Comparison of ENCODE assay signal across 16 cellular contexts in the genomic region with DNA sequence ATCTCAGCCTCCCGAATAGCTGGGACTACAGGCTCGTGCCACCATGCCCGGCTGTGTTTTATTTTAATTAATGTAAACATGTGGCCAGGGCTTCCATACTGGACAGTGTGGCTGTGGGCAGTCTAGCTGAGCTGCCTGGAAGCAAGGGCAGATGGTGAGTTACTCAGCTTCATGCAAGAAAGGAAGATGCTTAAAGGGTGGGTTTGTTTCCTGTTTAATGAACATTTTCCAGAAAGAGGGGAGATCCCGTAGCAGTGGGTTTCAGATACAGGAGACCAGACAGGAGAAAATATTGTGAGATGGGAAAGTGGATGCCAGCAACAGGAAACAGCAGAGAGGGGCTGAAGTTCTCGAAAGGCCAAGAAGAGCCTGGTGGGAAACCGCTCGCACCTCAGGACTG. TPM values are rescaled to one million over a fixed set of nuclear protein-coding genes. Genes with fewer than 3 reads are reported as not detected.
DNase-seq lines count a peak whose midpoint lies in the region; ATAC-seq and TF ChIP-seq lines count a peak whose summit lies in the region.
"Had no signal": no experiment of that assay in that cellular context is flagged by ENCODE, and none has a peak within 500 bp of the region (broad histone marks: within the 10 kb centered on the region; RNA-seq: fewer than 3 reads in every experiment).

No MANE protein-coding gene starts in this region.

- TF ChIP-seq CTCF in osteoblast (IDR thresholded peaks at IDR 0.05; ENCODE audit: extremely low read depth, low read depth, low read length), result no peak
- TF ChIP-seq CTCF in GM20000 (IDR thresholded peaks at IDR 0.05; ENCODE audit: extremely low read depth, missing control alignments), result no peak
- TF ChIP-seq CTCF in transverse colon (IDR thresholded peaks at IDR 0.05), result no peak

- peaks cover 73% of the 10 kb centered on the region for H4K20me1 ChIP-seq in osteoblast (ENCODE audit: insufficient read depth, low read length)

- H3K79me2 ChIP-seq in osteoblast (ENCODE audit: insufficient read depth, low read length), result peaks cover 97% of the 10 kb centered on the region

- H3K36me3 ChIP-seq in osteoblast (ENCODE audit: insufficient read depth, low read length) (no peaks in the 10 kb centered on the region), transverse colon (no peaks in the 10 kb centered on the region)
- H3K36me3 ChIP-seq: gastrocnemius medialis had no signal

- H3K27me3 ChIP-seq in osteoblast (ENCODE audit: insufficient read depth, low read length), result no peaks in the 10 kb centered on the region
- no peaks in the 10 kb centered on the region for H3K27me3 ChIP-seq in transverse colon
- H3K27me3 ChIP-seq: gastrocnemius medialis had no signal

- intact Hi-C loops in transverse colon (cut with DNase I; ENCODE audit: low total_unique reads) (no loop called here), head of caudate nucleus (cut with DNase I) (no loop called here)

- no peaks in the 10 kb centered on the region for H3K9me3 ChIP-seq in osteoblast (ENCODE audit: low read depth, low read length)
- no peaks in the 10 kb centered on the region for H3K9me3 ChIP-seq in transverse colon
- H3K9me3 ChIP-seq: gastrocnemius medialis had no signal

- WGBS in transverse colon (ENCODE audit: low coverage in 1 of 2), 2 donors, result 74 to 86% methylated on average over 4 to 7 of the region's 7 CpGs

- no peak for TF ChIP-seq POLR2A in transverse colon (IDR thresholded peaks at IDR 0.05)

- H3K27ac ChIP-seq in caudate nucleus (ENCODE audit: low read depth, low read length) (peak overlapping the region; percentile 48), osteoblast (ENCODE audit: low read depth, low read length) (peak overlapping the region; percentile 13), transverse colon (peak overlapping the region in 1 of 4 donors; percentile 17)
- H3K27ac ChIP-seq: gastrocnemius medialis, VCaP had no signal

- TF ChIP-seq EP300 in transverse colon (IDR thresholded peaks at IDR 0.05; ENCODE audit: low read depth), result no peak

- no peak overlapping the region for H2AFZ ChIP-seq in osteoblast (ENCODE audit: low read length)

- H3K4me2 ChIP-seq in osteoblast (ENCODE audit: insufficient read depth, low read length), result peak overlapping the region; percentile 23

- in situ Hi-C loops in G401 (cut with HindIII; ENCODE audit: low sequenced_read_pairs), result no loop called here
- in situ Hi-C loops in transverse colon (cut with MboI; ENCODE audit: low pct_ligation_motif_present in 1 of 4, low pct_unique_long_range_greater_than_20kb in 1 of 4, low sequenced_read_pairs in 3 of 4), result no loop called here

- DNase-seq in G401 (ENCODE audit: low spot score) (peak; percentile 53), caudate nucleus (lab: John Stamatoyannopoulos, UW) (no peak), osteoblast (ENCODE audit: insufficient read length, low spot score, missing footprints) (peak; percentile 82), GM20000 (ENCODE audit: low spot score) (no peak), transverse colon (no peak), head of caudate nucleus (no peak)
- DNase-seq: activated effector memory CD4-positive, alpha-beta T cell treated with Interleukin-2 at 50 U/mL for 16 hours; gastrocnemius medialis; NCI-H1048; NCI-H2107; NCI-H774; stimulated activated CD4-positive, alpha-beta T cell treated with anti-CD3 and anti-CD28 coated beads, Interleukin-2, amount 100 ng/mL, for 24 hours; T-helper 1 cell had no signal

- ATAC-seq in HG02973 (IDR thresholded peaks at IDR 0.05; ENCODE audit: unreplicated experiment) (peak; percentile 12), GM18873 (IDR thresholded peaks at IDR 0.05; ENCODE audit: low FRiP score, unreplicated experiment) (no peak)
- ATAC-seq: gastrocnemius medialis had no signal

- H3K4me1 ChIP-seq in osteoblast (ENCODE audit: insufficient read depth, low read length) (peaks cover 20% of the 10 kb centered on the region), transverse colon (peaks cover 0 to 7% (median 3%) of the 10 kb centered on the region in 4 donors)

- H3K4me3 ChIP-seq in osteoblast (ENCODE audit: insufficient read depth, low read length), result no peak overlapping the region
- H3K4me3 ChIP-seq in transverse colon, result no peak overlapping the region
- H3K4me3 ChIP-seq: gastrocnemius medialis had no signal

RNA-seq across cellular contexts. Expression of gene MAPK8IP3, which starts 7.3 kb away (rescaled TPM):
- 20.6 and 27.7 TPM in 2 replicates for total RNA-seq in G401 (2014; rRNA removed; shearing (Covaris generic))
- total RNA-seq in osteoblast (64.1 and 71.0 TPM in 2 replicates), transverse colon (100 to 1,000 TPM in 2 of 4 donors, 10 to 100 TPM in 2; 74.0 to 250 (median 138) TPM)

RNA-seq across cellular contexts. Expression of gene JPT2, which starts 35.3 kb away (rescaled TPM):
- total RNA-seq in G401 (2014; rRNA removed; shearing (Covaris generic)), result 154 and 199 TPM in 2 replicates
- total RNA-seq in osteoblast (22.8 and 26.2 TPM in 2 replicates), transverse colon (10 to 100 TPM; 12.0 to 31.5 (median 25.1) TPM)

RNA-seq across cellular contexts. Expression of gene NME3, which starts 58.0 kb away (rescaled TPM):
- 64.4 and 76.9 TPM in 2 replicates for total RNA-seq in G401 (2014; rRNA removed; shearing (Covaris generic))
- total RNA-seq in osteoblast, result 49.2 and 55.4 TPM in 2 replicates
- total RNA-seq in transverse colon, result 100 to 1,000 TPM; 116 to 286 (median 132) TPM

RNA-seq across cellular contexts. Expression of gene EME2, which starts 59.3 kb away (rescaled TPM):
- 10.4 and 10.6 TPM in 2 replicates for total RNA-seq in G401 (2014; rRNA removed; shearing (Covaris generic))
- total RNA-seq in osteoblast, result 10.0 and 16.3 TPM in 2 replicates
- total RNA-seq in transverse colon, result 100 to 1,000 TPM in 1 of 4 donors, 10 to 100 TPM in 3; 23.6 to 173 (median 45.4) TPM

RNA-seq across cellular contexts. Expression of gene MRPS34, which starts 59.6 kb away (rescaled TPM):
- total RNA-seq in G401 (2014; rRNA removed; shearing (Covaris generic)), result 276 and 281 TPM in 2 replicates
- 40.5 and 47.1 TPM in 2 replicates for total RNA-seq in osteoblast
- 100 to 1,000 TPM; 102 to 253 (median 121) TPM for total RNA-seq in transverse colon

Comparison
In these comparisons a context has a peak if more than half of its experiments do, and no peak if none do; other contexts are left out.
1. DNase-seq: peak in G401 (single experiment) and osteoblast (single experiment); none in caudate nucleus (0 of 61), GM20000 (single experiment), transverse colon (single experiment) and head of caudate nucleus (0 of 42).